Comparison of ENCODE assay signal across 8 cellular contexts in genomic region chr3:9028134-9028533, GRCh38.
DNase-seq lines count a peak whose midpoint lies in the region; ATAC-seq and TF ChIP-seq lines count a peak whose summit lies in the region.

No MANE protein-coding gene starts in this region.

- peak; percentile 34 for DNase-seq in HS-27A (ENCODE audit: low read depth)
- peak; percentile 49 for DNase-seq in astrocyte of the cerebellum (ENCODE audit: low read depth)
- peak; percentile 62 for DNase-seq in iris pigment epithelial cell (ENCODE audit: low read depth)
- DNase-seq in stomach, result peak; percentile 96
- no peak for DNase-seq in stimulated activated CD4-positive, alpha-beta T cell treated with anti-CD3 and anti-CD28 coated beads, Interleukin-15, amount 100 ng/mL, for 24 hours
- no peak for DNase-seq in SW 1271 (lab: John Stamatoyannopoulos, UW)
- no peak for DNase-seq in activated CD4-positive, alpha-beta T cell treated with anti-CD3 and anti-CD28 coated beads for 48 hours

- TF ChIP-seq CTCF in astrocyte of the cerebellum (IDR thresholded peaks at IDR 0.05; ENCODE audit: low read depth, low read length, missing control alignments) (no peak), stomach (IDR thresholded peaks at IDR 0.05) (no peak)

- H3K27ac ChIP-seq in stomach, result peak overlapping the region in 3 of 5 donors; percentile 1 to 47 (median 41)

- ATAC-seq in HG02938 (IDR thresholded peaks at IDR 0.05; ENCODE audit: unreplicated experiment), result no peak

- H3K27me3 ChIP-seq in stomach, result no peaks in the 10 kb centered on the region

- peaks cover 12 to 16% (median 14%) of the 10 kb centered on the region in 4 donors for H3K4me1 ChIP-seq in stomach

- in situ Hi-C loops in astrocyte of the cerebellum (cut with HindIII; ENCODE audit: low sequenced_read_pairs), result no loop called here

- TF ChIP-seq EP300 in stomach (IDR thresholded peaks at IDR 0.05), result no peak

- no peaks in the 10 kb centered on the region for H3K9me3 ChIP-seq in stomach

- TF ChIP-seq POLR2A in stomach (IDR thresholded peaks at IDR 0.05), result no peak

- H3K36me3 ChIP-seq in stomach, result peaks cover 0 to 12% (median 4%) of the 10 kb centered on the region in 4 donors

- 11 to 35% (median 25%) methylated on average over 5 of the region's 5 CpGs for WGBS in stomach, 5 donors

- H3K4me3 ChIP-seq in astrocyte of the cerebellum (ENCODE audit: low read depth, low read length) (no peak overlapping the region), stomach (no peak overlapping the region)

- intact Hi-C loops in stomach (cut with DNase I; ENCODE audit: low total_unique reads), result no loop called here

Comparison
In these comparisons a context has a peak if more than half of its experiments do, and no peak if none do; other contexts are left out.
1. DNase-seq: peak in HS-27A (single experiment), astrocyte of the cerebellum (single experiment), iris pigment epithelial cell (single experiment) and stomach (single experiment); none in stimulated activated CD4-positive, alpha-beta T cell treated with anti-CD3 and anti-CD28 coated beads, Interleukin-15, amount 100 ng/mL, for 24 hours (single experiment), SW 1271 (0 of 2) and activated CD4-positive, alpha-beta T cell treated with anti-CD3 and anti-CD28 coated beads for 48 hours (single experiment).